Comparison of ENCODE assay signal across 1 cellular context in the genomic region with DNA sequence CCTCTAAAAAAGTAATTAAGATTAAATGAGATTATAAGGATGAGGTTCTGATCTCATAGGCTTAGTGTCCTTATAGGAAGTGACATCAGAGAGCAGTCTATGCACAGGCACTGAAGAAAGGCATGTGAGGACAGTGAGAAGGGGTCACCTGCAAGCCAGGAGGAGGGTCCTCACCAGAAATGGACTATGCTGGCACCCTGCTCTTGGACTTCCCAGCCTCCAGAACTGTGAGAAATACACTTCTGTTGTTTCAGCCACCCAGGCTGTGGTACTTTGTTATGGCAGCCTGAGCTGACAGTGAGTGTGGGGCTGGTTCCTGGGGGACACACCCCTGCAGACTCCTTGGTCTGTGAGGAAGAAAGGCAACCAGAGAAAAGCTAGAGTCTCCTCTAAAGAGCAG.
TF ChIP-seq lines count a peak whose summit lies in the region.

No MANE protein-coding gene starts in this region.

TF ChIP-seq in liver, 16 proteins besides CTCF, POLR2A, EP300 and RAD21 (continued from another document):
- TF ChIP-seq, protein P1, sequence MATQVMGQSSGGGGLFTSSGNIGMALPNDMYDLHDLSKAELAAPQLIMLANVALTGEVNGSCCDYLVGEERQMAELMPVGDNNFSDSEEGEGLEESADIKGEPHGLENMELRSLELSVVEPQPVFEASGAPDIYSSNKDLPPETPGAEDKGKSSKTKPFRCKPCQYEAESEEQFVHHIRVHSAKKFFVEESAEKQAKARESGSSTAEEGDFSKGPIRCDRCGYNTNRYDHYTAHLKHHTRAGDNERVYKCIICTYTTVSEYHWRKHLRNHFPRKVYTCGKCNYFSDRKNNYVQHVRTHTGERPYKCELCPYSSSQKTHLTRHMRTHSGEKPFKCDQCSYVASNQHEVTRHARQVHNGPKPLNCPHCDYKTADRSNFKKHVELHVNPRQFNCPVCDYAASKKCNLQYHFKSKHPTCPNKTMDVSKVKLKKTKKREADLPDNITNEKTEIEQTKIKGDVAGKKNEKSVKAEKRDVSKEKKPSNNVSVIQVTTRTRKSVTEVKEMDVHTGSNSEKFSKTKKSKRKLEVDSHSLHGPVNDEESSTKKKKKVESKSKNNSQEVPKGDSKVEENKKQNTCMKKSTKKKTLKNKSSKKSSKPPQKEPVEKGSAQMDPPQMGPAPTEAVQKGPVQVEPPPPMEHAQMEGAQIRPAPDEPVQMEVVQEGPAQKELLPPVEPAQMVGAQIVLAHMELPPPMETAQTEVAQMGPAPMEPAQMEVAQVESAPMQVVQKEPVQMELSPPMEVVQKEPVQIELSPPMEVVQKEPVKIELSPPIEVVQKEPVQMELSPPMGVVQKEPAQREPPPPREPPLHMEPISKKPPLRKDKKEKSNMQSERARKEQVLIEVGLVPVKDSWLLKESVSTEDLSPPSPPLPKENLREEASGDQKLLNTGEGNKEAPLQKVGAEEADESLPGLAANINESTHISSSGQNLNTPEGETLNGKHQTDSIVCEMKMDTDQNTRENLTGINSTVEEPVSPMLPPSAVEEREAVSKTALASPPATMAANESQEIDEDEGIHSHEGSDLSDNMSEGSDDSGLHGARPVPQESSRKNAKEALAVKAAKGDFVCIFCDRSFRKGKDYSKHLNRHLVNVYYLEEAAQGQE (IDR thresholded peaks at IDR 0.05) = no peak
- TF ChIP-seq YY1 (IDR thresholded peaks at IDR 0.05) (no peak), SP1 (IDR thresholded peaks at IDR 0.05) (no peak), HNF4A (conservative IDR thresholded peaks at IDR 0.05) (no peak)
